Comparison of ENCODE assay signal across 21 cellular contexts in the genomic region with DNA sequence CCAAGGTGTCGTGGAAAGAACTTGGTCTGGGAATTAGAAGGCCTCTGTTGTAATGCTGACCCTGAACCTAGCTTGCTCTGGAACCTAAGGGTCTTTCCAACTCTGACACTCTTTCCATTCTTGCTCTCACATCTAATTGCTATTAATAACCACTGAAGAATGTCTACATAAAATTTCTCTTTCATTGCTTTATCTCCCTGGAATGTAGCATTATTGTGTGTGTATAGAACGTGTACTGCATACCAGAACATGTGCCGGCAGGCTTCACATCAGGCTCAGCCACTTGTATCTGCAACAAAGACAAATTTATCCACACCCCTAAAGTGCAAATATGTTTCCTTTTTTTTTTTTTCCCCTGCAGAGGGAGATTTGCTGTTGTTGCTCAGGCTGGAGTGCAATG. TPM values are rescaled to one million over a fixed set of nuclear protein-coding genes. Genes with fewer than 3 reads are reported as not detected.
DNase-seq lines count a peak whose midpoint lies in the region; ATAC-seq, FAIRE-seq and TF ChIP-seq lines count a peak whose summit lies in the region.
"Had no signal": no experiment of that assay in that cellular context is flagged by ENCODE, and none has a peak within 500 bp of the region (broad histone marks: within the 10 kb centered on the region; RNA-seq: fewer than 3 reads in every experiment).

No MANE protein-coding gene starts in this region.

- no peaks in the 10 kb centered on the region for H3K27me3 ChIP-seq in HepG2 (ENCODE audit: control insufficient read depth in 1 of 2, insufficient read depth in 2 of 2, low read length in 2 of 2)
- H3K27me3 ChIP-seq in right lobe of liver = no peaks in the 10 kb centered on the region
- H3K27me3 ChIP-seq in hepatocyte = no peaks in the 10 kb centered on the region
- H3K27me3 ChIP-seq: heart left ventricle had no signal

- intact Hi-C loops in HepG2 (cut with micrococcal nuclease; ENCODE audit: unreplicated experiment) = no loop called here
- intact Hi-C loops in right lobe of liver (cut with DNase I) = no loop called here
- intact Hi-C loops in MCF 10A (cut with micrococcal nuclease) = loop anchor here (2.0 to 5.0 kb wide), 2 partner anchors 18 to 46 kb away; partner anchors contain the start of genes ZBED6 and ZC3H11A
- intact Hi-C loops in activated naive CD4-positive, alpha-beta T cell treated with anti-CD3 and anti-CD28 coated beads for 36 hours (cut with micrococcal nuclease) = no loop called here

- in situ Hi-C loops in HepG2 (cut with HindIII; ENCODE audit: extremely low pct_ligation_motif_present, low pct_unique_long_range_greater_than_20kb) = no loop called here

- BruUV-seq in HepG2 (replicated peaks; lab: Mats Ljungman, UMichigan) (no TSS peak), MCF 10A (replicated peaks; lab: Mats Ljungman, UMichigan) (no TSS peak)

- H3K9me3 ChIP-seq in HepG2 (ENCODE audit: low read length) (no peaks in the 10 kb centered on the region), right lobe of liver (no peaks in the 10 kb centered on the region), hepatocyte (ENCODE audit: low read depth) (no peaks in the 10 kb centered on the region)
- H3K9me3 ChIP-seq: heart left ventricle had no signal

- H3K4me1 Mint-ChIP-seq in MCF 10A (ENCODE audit: insufficient read depth, unreplicated experiment) = peaks cover 20% of the 10 kb centered on the region
- H3K4me1 Mint-ChIP-seq in activated naive CD4-positive, alpha-beta T cell treated with anti-CD3 and anti-CD28 coated beads for 36 hours (ENCODE audit: low read depth) = peaks cover 22% of the 10 kb centered on the region

- H3K9ac ChIP-seq in HepG2 (ENCODE audit: insufficient read depth, low read depth, low read length) = no peak overlapping the region

- no peak overlapping the region for H3K4me2 ChIP-seq in HepG2 (ENCODE audit: low read depth, low read length)
- no peak overlapping the region for H3K4me2 ChIP-seq in hepatocyte

- no peaks in the 10 kb centered on the region for H3K27me3 Mint-ChIP-seq in MCF 10A (ENCODE audit: insufficient read depth, unreplicated experiment)
- no peaks in the 10 kb centered on the region for H3K27me3 Mint-ChIP-seq in activated naive CD4-positive, alpha-beta T cell treated with anti-CD3 and anti-CD28 coated beads for 36 hours (ENCODE audit: low read depth)
- H3K27me3 Mint-ChIP-seq: activated naive CD4-positive, alpha-beta T cell treated with anti-CD3 and anti-CD28 coated beads, Interleukin-2, amount 50 U/mL, for 24 hours had no signal

- no peaks in the 10 kb centered on the region for H3K9me2 ChIP-seq in hepatocyte (replicated peaks; ENCODE audit: insufficient read depth)

- TF ChIP-seq RAD21 in HepG2 (CRISPR knock-in tag; IDR thresholded peaks at IDR 0.05) = no peak

- H3K4me3 ChIP-seq in HepG2 (replicated peaks in 1 of 3; ENCODE audit: insufficient read depth in 1 of 3, low read depth in 2 of 3, low read length in 3 of 3) (no peak overlapping the region), right lobe of liver (no peak overlapping the region), hepatocyte (no peak overlapping the region)
- H3K4me3 ChIP-seq: heart left ventricle had no signal

- H3K79me2 ChIP-seq in HepG2 (ENCODE audit: insufficient read depth, low read length) = no peaks in the 10 kb centered on the region
- no peaks in the 10 kb centered on the region for H3K79me2 ChIP-seq in hepatocyte

- H3K4me3 Mint-ChIP-seq in MCF 10A (ENCODE audit: unreplicated experiment) = no peak overlapping the region
- H3K4me3 Mint-ChIP-seq in activated naive CD4-positive, alpha-beta T cell treated with anti-CD3 and anti-CD28 coated beads for 36 hours = no peak overlapping the region
- H3K4me3 Mint-ChIP-seq: activated naive CD4-positive, alpha-beta T cell treated with anti-CD3 and anti-CD28 coated beads, Interleukin-2, amount 50 U/mL, for 24 hours had no signal

- POLR2A ChIA-PET in HepG2 (lab: Yijun Ruan, JAX) = interaction anchor here (0.7 kb wide), 1 partner anchor 43 kb away, joined by 3 read pairs; no protein-coding TSS in a partner anchor
- POLR2A ChIA-PET in MCF 10A (lab: Yijun Ruan, JAX) = interaction anchor here (0.6 to 3.8 kb wide), 14 partner anchors 9 to 719 kb away, joined by 3 to 30 read pairs (median 4); partner anchors contain the start of gene ATP2B4

- peak overlapping the region; percentile 60 for H3K27ac Mint-ChIP-seq in MCF 10A (ENCODE audit: low read depth, unreplicated experiment)
- H3K27ac Mint-ChIP-seq in activated naive CD4-positive, alpha-beta T cell treated with anti-CD3 and anti-CD28 coated beads for 36 hours = no peak overlapping the region
- H3K27ac Mint-ChIP-seq: activated naive CD4-positive, alpha-beta T cell treated with anti-CD3 and anti-CD28 coated beads, Interleukin-2, amount 50 U/mL, for 24 hours had no signal

- no peak for TF ChIP-seq CTCF in HepG2 (CRISPR knock-in tag; IDR thresholded peaks at IDR 0.05)
- no peak for TF ChIP-seq CTCF in right lobe of liver (IDR thresholded peaks at IDR 0.05)
- no peak for TF ChIP-seq CTCF in MCF 10A (IDR thresholded peaks at IDR 0.05; ENCODE audit: unreplicated experiment)
- TF ChIP-seq CTCF in hepatocyte (IDR thresholded peaks at IDR 0.05; ENCODE audit: poor library complexity) = no peak

- WGBS in HepG2 (ENCODE audit: low lambda C conversion rate) = 39% methylated on average over 3 of the region's 3 CpGs
- 69% methylated on average over 3 of the region's 3 CpGs for WGBS in right lobe of liver (ENCODE audit: insufficient coverage, low coverage, low lambda C conversion rate, missing lambda C conversion rate)
- WGBS in hepatocyte (ENCODE audit: low lambda C conversion rate, missing lambda C conversion rate) = 65% methylated on average over 3 of the region's 3 CpGs

- no peaks in the 10 kb centered on the region for H3K9me3 Mint-ChIP-seq in MCF 10A (ENCODE audit: unreplicated experiment)
- no peaks in the 10 kb centered on the region for H3K9me3 Mint-ChIP-seq in activated naive CD4-positive, alpha-beta T cell treated with anti-CD3 and anti-CD28 coated beads for 36 hours
- H3K9me3 Mint-ChIP-seq: activated naive CD4-positive, alpha-beta T cell treated with anti-CD3 and anti-CD28 coated beads, Interleukin-2, amount 50 U/mL, for 24 hours had no signal

- H3K36me3 ChIP-seq in HepG2 (replicated peaks in 1 of 2; ENCODE audit: control insufficient read depth in 1 of 2, insufficient read depth in 2 of 2, low read length in 2 of 2) = no peaks in the 10 kb centered on the region
- no peaks in the 10 kb centered on the region for H3K36me3 ChIP-seq in right lobe of liver
- no peaks in the 10 kb centered on the region for H3K36me3 ChIP-seq in hepatocyte (replicated peaks; ENCODE audit: insufficient read depth, low read depth)
- H3K36me3 ChIP-seq: heart left ventricle had no signal

- H3K27ac ChIP-seq in HepG2 (ENCODE audit: extremely low read length, insufficient read depth, low read length) (no peak overlapping the region), right lobe of liver (no peak overlapping the region), hepatocyte (peak overlapping the region; percentile 25)
- H3K27ac ChIP-seq: heart left ventricle had no signal

- ATAC-seq in HepG2 (no peak), right lobe of liver (no peak)
- ATAC-seq: heart left ventricle had no signal

- H4K20me1 ChIP-seq in HepG2 (ENCODE audit: insufficient read depth, low read length) (no peaks in the 10 kb centered on the region), hepatocyte (ENCODE audit: insufficient read depth, poor library complexity, severe bottlenecking) (no peaks in the 10 kb centered on the region)

- no peak for TF ChIP-seq POLR2A in HepG2 (IDR thresholded peaks at IDR 0.05; ENCODE audit: insufficient read depth in 1 of 2, low read depth in 2 of 2, low read length in 2 of 2)
- no peak for TF ChIP-seq POLR2A in right lobe of liver (IDR thresholded peaks at IDR 0.05)

- H3K4me1 ChIP-seq in HepG2 (ENCODE audit: insufficient read depth, low read length) (no peaks in the 10 kb centered on the region), right lobe of liver (peaks cover 0 to 3% (median 0%) of the 10 kb centered on the region in 4 donors), hepatocyte (ENCODE audit: insufficient read depth) (no peaks in the 10 kb centered on the region)

- FAIRE-seq in HepG2 (lab: Jason Lieb, UNC) (no peak), urothelium cell line (lab: Jason Lieb, UNC) (no peak)
- FAIRE-seq: endometrium, GM18507 had no signal

- CTCF ChIA-PET in HepG2 (lab: Yijun Ruan, JAX; ENCODE audit: low intra/inter-chr PET ratio, low total read pairs) (no interaction called here), MCF 10A (lab: Yijun Ruan, JAX) (interaction anchor here (0.6 to 2.1 kb wide), 23 partner anchors 9 to 484 kb away, joined by 3 to 7 read pairs (median 3); no protein-coding TSS in a partner anchor)
- CTCF ChIA-PET in activated naive CD4-positive, alpha-beta T cell treated with anti-CD3 and anti-CD28 coated beads for 36 hours (lab: Charles Lee) = interaction anchor here (0.7 kb wide), 1 partner anchor 125 kb away, joined by 5 read pairs; the partner anchor contains the start of gene ATP2B4

- no peaks in the 10 kb centered on the region for H3K36me3 Mint-ChIP-seq in MCF 10A (ENCODE audit: insufficient read depth, unreplicated experiment)
- no peaks in the 10 kb centered on the region for H3K36me3 Mint-ChIP-seq in activated naive CD4-positive, alpha-beta T cell treated with anti-CD3 and anti-CD28 coated beads for 36 hours (ENCODE audit: low read depth)
- H3K36me3 Mint-ChIP-seq: activated naive CD4-positive, alpha-beta T cell treated with anti-CD3 and anti-CD28 coated beads, Interleukin-2, amount 50 U/mL, for 24 hours had no signal

- no peak for TF ChIP-seq EP300 in HepG2 (IDR thresholded peaks at IDR 0.05; ENCODE audit: low read depth in 2 of 2, low read length in 2 of 2)
- TF ChIP-seq EP300 in HepG2 (CRISPR knock-in tag; IDR thresholded peaks at IDR 0.05; ENCODE audit: borderline replicate concordance) = no peak

- DNase-seq in HepG2 (ENCODE audit: low spot score) = no peak
- DNase-seq in right lobe of liver = no peak
- DNase-seq in MCF 10A (ENCODE audit: unreplicated experiment) = peak; percentile 61
- DNase-seq in hepatocyte (ENCODE audit: low spot score) = peak; percentile 35
- DNase-seq in urothelium cell line (ENCODE audit: low spot score) = peak; percentile 39
- no peak for DNase-seq in activated naive CD4-positive, alpha-beta T cell treated with anti-CD3 and anti-CD28 coated beads for 36 hours
- DNase-seq in T-helper 1 cell = no peak
- DNase-seq in dermis blood vessel endothelial cell = no peak
- DNase-seq: 8988T; activated CD8-positive, alpha-beta memory T cell treated with anti-CD3 and anti-CD28 coated beads, Interleukin-2, amount 50 U/mL, for 48 hours; caudate nucleus; GF-D8; heart left ventricle; NCI-H1092; NCI-H2171; substantia nigra; T-helper 2 cell had no signal

- H2AFZ ChIP-seq in HepG2 (ENCODE audit: low read length) (no peak overlapping the region), hepatocyte (no peak overlapping the region)

RNA-seq across cellular contexts. Expression of gene LAX1, which starts 13.9 kb away (rescaled TPM):
- not detected in 2 replicates for total RNA-seq in HepG2 (2016; rRNA removed; fragmentation: Illumina TruSeq; extraction: Trizol)
- not detected in 2 replicates for total RNA-seq in HepG2 (2016; cell fraction: cytosol; rRNA removed; fragmentation: Illumina TruSeq; extraction: Trizol; ENCODE audit: low read depth)
- 0.04 TPM in 1 of 2 replicates, not detected in the other for total RNA-seq in HepG2 (2016; cell fraction: insoluble cytoplasmic fraction; rRNA removed; fragmentation: Illumina TruSeq; extraction: Trizol)
- total RNA-seq in HepG2 (2016; cell fraction: membrane; rRNA removed; fragmentation: Illumina TruSeq; extraction: Trizol) = not detected in 2 replicates
- not detected in 2 replicates for total RNA-seq in HepG2 (2016; cell fraction: nucleus; rRNA removed; fragmentation: Illumina TruSeq; extraction: Trizol)
- polyA plus RNA-seq in HepG2 (2011; rRNA removed) = not detected in 2 replicates
- polyA plus RNA-seq in HepG2 (2011; cell fraction: cytosol; rRNA removed) = not detected in 2 replicates
- not detected in 2 replicates for polyA plus RNA-seq in HepG2 (2011; cell fraction: nucleus; rRNA removed)
- polyA plus RNA-seq in HepG2 (2012) = not detected in 2 replicates
- not detected in 2 replicates for polyA plus RNA-seq in HepG2 (2016; cell fraction: cytosol; fragmentation: Illumina TruSeq; extraction: Trizol; ENCODE audit: low read depth)
- polyA plus RNA-seq in HepG2 (2016; cell fraction: insoluble cytoplasmic fraction; fragmentation: Illumina TruSeq; extraction: Trizol; ENCODE audit: low read depth) = not detected in 2 replicates
- not detected in 2 replicates for polyA plus RNA-seq in HepG2 (2016; cell fraction: membrane; fragmentation: Illumina TruSeq; extraction: Trizol; ENCODE audit: low read depth)
- polyA plus RNA-seq in HepG2 (2016; cell fraction: nucleus; fragmentation: Illumina TruSeq; extraction: Trizol; ENCODE audit: insufficient read depth, low read depth) = not detected in 2 replicates
- not detected in 2 replicates for polyA minus RNA-seq in HepG2 (2011; rRNA and poly(A)+ RNA removed; ENCODE audit: low replicate concordance)
- not detected in 2 replicates for polyA minus RNA-seq in HepG2 (2011; cell fraction: cytosol; rRNA and poly(A)+ RNA removed)
- not detected in 2 replicates for polyA minus RNA-seq in HepG2 (2011; cell fraction: nucleus; rRNA and poly(A)+ RNA removed)
- under 1 TPM; 0.06 to 0.47 (median 0.30) TPM for total RNA-seq in right lobe of liver
- total RNA-seq in MCF 10A (2022) = not detected in 2 replicates
- total RNA-seq in hepatocyte = not detected in 2 replicates
- polyA plus RNA-seq in hepatocyte = not detected in 2 replicates
- 10 to 100 TPM; 11.2 to 11.6 TPM for total RNA-seq in activated naive CD4-positive, alpha-beta T cell treated with anti-CD3 and anti-CD28 coated beads for 36 hours
- 0.19 TPM in 1 of 2 replicates, not detected in the other for total RNA-seq in dermis blood vessel endothelial cell
- total RNA-seq: kidney epithelial cell had no signal

RNA-seq across cellular contexts. Expression of gene ZBED6, which starts 44.4 kb away (rescaled TPM):
- total RNA-seq in HepG2 (2016; rRNA removed; fragmentation: Illumina TruSeq; extraction: Trizol) (12.5 and 17.2 TPM in 2 replicates), right lobe of liver (10 to 100 TPM; 11.8 to 24.1 (median 17.5) TPM), MCF 10A (2022) (68.2 and 69.8 TPM in 2 replicates), hepatocyte (9.6 and 12.8 TPM in 2 replicates), dermis blood vessel endothelial cell (10.0 and 21.8 TPM in 2 replicates)
- 0.35 and 0.51 TPM in 2 replicates for total RNA-seq in HepG2 (2016; cell fraction: cytosol; rRNA removed; fragmentation: Illumina TruSeq; extraction: Trizol; ENCODE audit: low read depth)
- 13.1 and 13.9 TPM in 2 replicates for total RNA-seq in HepG2 (2016; cell fraction: insoluble cytoplasmic fraction; rRNA removed; fragmentation: Illumina TruSeq; extraction: Trizol)
- 1.4 and 1.7 TPM in 2 replicates for total RNA-seq in HepG2 (2016; cell fraction: membrane; rRNA removed; fragmentation: Illumina TruSeq; extraction: Trizol)
- 21.7 and 24.6 TPM in 2 replicates for total RNA-seq in HepG2 (2016; cell fraction: nucleus; rRNA removed; fragmentation: Illumina TruSeq; extraction: Trizol)
- polyA plus RNA-seq in HepG2 (2011; rRNA removed) (6.8 and 9.3 TPM in 2 replicates), hepatocyte (1.5 and 2.6 TPM in 2 replicates)
- polyA plus RNA-seq in HepG2 (2011; cell fraction: cytosol; rRNA removed) = 3.8 and 4.0 TPM in 2 replicates
- 15.5 and 20.7 TPM in 2 replicates for polyA plus RNA-seq in HepG2 (2011; cell fraction: nucleus; rRNA removed)
- polyA plus RNA-seq in HepG2 (2012) = 3.6 and 3.8 TPM in 2 replicates
- polyA plus RNA-seq in HepG2 (2016; cell fraction: cytosol; fragmentation: Illumina TruSeq; extraction: Trizol; ENCODE audit: low read depth) = 0.07 TPM in 1 of 2 replicates, not detected in the other
- polyA plus RNA-seq in HepG2 (2016; cell fraction: insoluble cytoplasmic fraction; fragmentation: Illumina TruSeq; extraction: Trizol; ENCODE audit: low read depth) = 1.6 and 3.9 TPM in 2 replicates
- 0.03 and 0.06 TPM in 2 replicates for polyA plus RNA-seq in HepG2 (2016; cell fraction: membrane; fragmentation: Illumina TruSeq; extraction: Trizol; ENCODE audit: low read depth)
- 4.6 and 9.1 TPM in 2 replicates for polyA plus RNA-seq in HepG2 (2016; cell fraction: nucleus; fragmentation: Illumina TruSeq; extraction: Trizol; ENCODE audit: insufficient read depth, low read depth)
- 21.8 and 40.3 TPM in 2 replicates for polyA minus RNA-seq in HepG2 (2011; rRNA and poly(A)+ RNA removed; ENCODE audit: low replicate concordance)
- polyA minus RNA-seq in HepG2 (2011; cell fraction: cytosol; rRNA and poly(A)+ RNA removed) = 11.3 and 15.0 TPM in 2 replicates
- 37.6 and 38.3 TPM in 2 replicates for polyA minus RNA-seq in HepG2 (2011; cell fraction: nucleus; rRNA and poly(A)+ RNA removed)
- total RNA-seq in activated naive CD4-positive, alpha-beta T cell treated with anti-CD3 and anti-CD28 coated beads for 36 hours = 10 to 100 TPM; 23.3 to 23.6 TPM

RNA-seq across cellular contexts. Expression of gene ZC3H11A, which starts 44.4 kb away (rescaled TPM):
- 56.9 and 78.7 TPM in 2 replicates for total RNA-seq in HepG2 (2016; rRNA removed; fragmentation: Illumina TruSeq; extraction: Trizol)
- 9.7 and 10.5 TPM in 2 replicates for total RNA-seq in HepG2 (2016; cell fraction: cytosol; rRNA removed; fragmentation: Illumina TruSeq; extraction: Trizol; ENCODE audit: low read depth)
- 54.2 and 81.7 TPM in 2 replicates for total RNA-seq in HepG2 (2016; cell fraction: insoluble cytoplasmic fraction; rRNA removed; fragmentation: Illumina TruSeq; extraction: Trizol)
- total RNA-seq in HepG2 (2016; cell fraction: membrane; rRNA removed; fragmentation: Illumina TruSeq; extraction: Trizol) = 22.1 and 22.2 TPM in 2 replicates
- total RNA-seq in HepG2 (2016; cell fraction: nucleus; rRNA removed; fragmentation: Illumina TruSeq; extraction: Trizol) = 71.4 and 76.3 TPM in 2 replicates
- polyA plus RNA-seq in HepG2 (2011; rRNA removed) = 59.2 and 59.7 TPM in 2 replicates
- polyA plus RNA-seq in HepG2 (2011; cell fraction: cytosol; rRNA removed) = 29.6 and 39.2 TPM in 2 replicates
- polyA plus RNA-seq in HepG2 (2011; cell fraction: nucleus; rRNA removed) = 109 and 116 TPM in 2 replicates
- polyA plus RNA-seq in HepG2 (2012) = 44.9 and 50.1 TPM in 2 replicates
- polyA plus RNA-seq in HepG2 (2016; cell fraction: cytosol; fragmentation: Illumina TruSeq; extraction: Trizol; ENCODE audit: low read depth) = 1.2 and 1.4 TPM in 2 replicates
- 56.2 and 57.9 TPM in 2 replicates for polyA plus RNA-seq in HepG2 (2016; cell fraction: insoluble cytoplasmic fraction; fragmentation: Illumina TruSeq; extraction: Trizol; ENCODE audit: low read depth)
- polyA plus RNA-seq in HepG2 (2016; cell fraction: membrane; fragmentation: Illumina TruSeq; extraction: Trizol; ENCODE audit: low read depth) = 6.6 and 7.0 TPM in 2 replicates
- 105 and 109 TPM in 2 replicates for polyA plus RNA-seq in HepG2 (2016; cell fraction: nucleus; fragmentation: Illumina TruSeq; extraction: Trizol; ENCODE audit: insufficient read depth, low read depth)
- 59.1 and 125 TPM in 2 replicates for polyA minus RNA-seq in HepG2 (2011; rRNA and poly(A)+ RNA removed; ENCODE audit: low replicate concordance)
- 44.8 and 45.9 TPM in 2 replicates for polyA minus RNA-seq in HepG2 (2011; cell fraction: cytosol; rRNA and poly(A)+ RNA removed)
- polyA minus RNA-seq in HepG2 (2011; cell fraction: nucleus; rRNA and poly(A)+ RNA removed) = 170 and 178 TPM in 2 replicates
- total RNA-seq in right lobe of liver = 10 to 100 TPM; 22.8 to 47.7 (median 31.8) TPM
- 148 and 156 TPM in 2 replicates for total RNA-seq in MCF 10A (2022)
- 120 and 123 TPM in 2 replicates for total RNA-seq in hepatocyte
- polyA plus RNA-seq in hepatocyte = 33.7 and 34.9 TPM in 2 replicates
- 10 to 100 TPM; 78.4 to 80.9 TPM for total RNA-seq in activated naive CD4-positive, alpha-beta T cell treated with anti-CD3 and anti-CD28 coated beads for 36 hours
- total RNA-seq in dermis blood vessel endothelial cell = 122 and 144 TPM in 2 replicates

Comparison
In these comparisons a context has a peak if more than half of its experiments do, and no peak if none do; other contexts are left out.
1. DNase-seq: peak in MCF 10A (single experiment), hepatocyte (single experiment) and urothelium cell line (single experiment); none in HepG2 (single experiment), right lobe of liver (0 of 3), activated naive CD4-positive, alpha-beta T cell treated with anti-CD3 and anti-CD28 coated beads for 36 hours (single experiment), T-helper 1 cell (0 of 5) and dermis blood vessel endothelial cell (single experiment).
2. RNA of gene LAX1, which starts 13.9 kb away (total RNA-seq): 11.2 to 11.6 TPM in activated naive CD4-positive, alpha-beta T cell treated with anti-CD3 and anti-CD28 coated beads for 36 hours; 0.06 to 0.47 TPM in right lobe of liver, not detected in MCF 10A, 0.04 TPM in HepG2, not detected in hepatocyte and 0.19 TPM in dermis blood vessel endothelial cell; every median in the first group is over 4 times any median in the second.